In genomic region chr18:12989397-12990127, GRCh38 we compare ENCODE assay signal across 10 cellular contexts. TPM values are rescaled to one million over a fixed set of nuclear protein-coding genes. Genes with fewer than 3 reads are reported as not detected.
DNase-seq lines count a peak whose midpoint lies in the region; ATAC-seq and TF ChIP-seq lines count a peak whose summit lies in the region.
"Had no signal": no experiment of that assay in that cellular context is flagged by ENCODE, and none has a peak within 500 bp of the region (broad histone marks: within the 10 kb centered on the region; RNA-seq: fewer than 3 reads in every experiment).

No MANE protein-coding gene starts in this region.

- no peaks in the 10 kb centered on the region for H3K27me3 Mint-ChIP-seq in CD8-positive, alpha-beta memory T cell
- no peaks in the 10 kb centered on the region for H3K27me3 Mint-ChIP-seq in activated T-helper 2 cell treated with anti-CD3 and anti-CD28 coated beads, Interferon-gamma antibody, Interleukin-2, Interleukin-4, amounts not matched to agents 10 μg/mL and 5 μg/mL and 100 μg/mL, durations not matched to agents 14 hours and 24 hours and 36 hours (ENCODE audit: low read depth)
- H3K27me3 Mint-ChIP-seq in natural killer cell treated with Interleukin-12 subunit alpha and Interleukin-12 subunit beta and Interleukin-15 and Interleukin-18, amount 100 ng/mL, for 72 hours = no peaks in the 10 kb centered on the region

- peak overlapping the region; percentile 93 to 100 (median 97) for H3K4me3 Mint-ChIP-seq in CD8-positive, alpha-beta memory T cell
- peak overlapping the region; percentile 97 for H3K4me3 Mint-ChIP-seq in activated T-helper 2 cell treated with anti-CD3 and anti-CD28 coated beads, Interferon-gamma antibody, Interleukin-2, Interleukin-4, amounts not matched to agents 10 μg/mL and 5 μg/mL and 100 μg/mL, durations not matched to agents 14 hours and 24 hours and 36 hours (ENCODE audit: low read depth)
- peak overlapping the region; percentile 93 for H3K4me3 Mint-ChIP-seq in natural killer cell treated with Interleukin-12 subunit alpha and Interleukin-12 subunit beta and Interleukin-15 and Interleukin-18, amount 100 ng/mL, for 72 hours

- no peaks in the 10 kb centered on the region for H3K36me3 ChIP-seq in CD8-positive, alpha-beta memory T cell (ENCODE audit: insufficient read depth, low read length)
- no peaks in the 10 kb centered on the region for H3K36me3 ChIP-seq in effector memory CD4-positive, alpha-beta T cell (ENCODE audit: control insufficient read depth, insufficient read depth, low read length)

- POLR2A ChIA-PET in CD8-positive, alpha-beta memory T cell (lab: Charles Lee) = interaction anchor here (1.0 to 1.6 kb wide), 2 partner anchors 41 to 106 kb away, joined by 3 to 17 read pairs; partner anchors contain the start of genes PTPN2 and SEH1L

- peaks cover 0 to 2% (median 0%) of the 10 kb centered on the region in 5 donors for H3K9me3 Mint-ChIP-seq in CD8-positive, alpha-beta memory T cell
- no peaks in the 10 kb centered on the region for H3K9me3 Mint-ChIP-seq in activated T-helper 2 cell treated with anti-CD3 and anti-CD28 coated beads, Interferon-gamma antibody, Interleukin-2, Interleukin-4, amounts not matched to agents 10 μg/mL and 5 μg/mL and 100 μg/mL, durations not matched to agents 14 hours and 24 hours and 36 hours
- no peaks in the 10 kb centered on the region for H3K9me3 Mint-ChIP-seq in natural killer cell treated with Interleukin-12 subunit alpha and Interleukin-12 subunit beta and Interleukin-15 and Interleukin-18, amount 100 ng/mL, for 72 hours

- no peak overlapping the region for H3K4me3 ChIP-seq in CD8-positive, alpha-beta memory T cell (ENCODE audit: low read length)
- no peak overlapping the region for H3K4me3 ChIP-seq in HL-60 (replicated peaks; ENCODE audit: insufficient read depth, low read length)
- H3K4me3 ChIP-seq in effector memory CD4-positive, alpha-beta T cell (ENCODE audit: insufficient read depth, low read depth, low read length, poor library complexity, severe bottlenecking) = no peak overlapping the region

- ATAC-seq in natural killer cell treated with Interleukin-12 subunit alpha and Interleukin-12 subunit beta and Interleukin-15 and Interleukin-18, amount 100 ng/mL, for 72 hours = no peak
- ATAC-seq: left cardiac atrium had no signal

- CTCF ChIA-PET in CD8-positive, alpha-beta memory T cell (lab: Charles Lee) = interaction anchor here (2.2 kb wide), 1 partner anchor 41 kb away, joined by 5 read pairs; the partner anchor contains the start of gene SEH1L

- H3K36me3 Mint-ChIP-seq in CD8-positive, alpha-beta memory T cell = peaks cover 0 to 19% (median 3%) of the 10 kb centered on the region in 3 donors
- H3K36me3 Mint-ChIP-seq in activated T-helper 2 cell treated with anti-CD3 and anti-CD28 coated beads, Interferon-gamma antibody, Interleukin-2, Interleukin-4, amounts not matched to agents 10 μg/mL and 5 μg/mL and 100 μg/mL, durations not matched to agents 14 hours and 24 hours and 36 hours (ENCODE audit: low read depth) = peaks cover 22% of the 10 kb centered on the region
- H3K36me3 Mint-ChIP-seq in natural killer cell treated with Interleukin-12 subunit alpha and Interleukin-12 subunit beta and Interleukin-15 and Interleukin-18, amount 100 ng/mL, for 72 hours = peaks cover 12% of the 10 kb centered on the region

- no peak overlapping the region for H3K27ac ChIP-seq in CD8-positive, alpha-beta memory T cell (ENCODE audit: low read depth, low read length)
- H3K27ac ChIP-seq in HL-60 (replicated peaks) = peak overlapping the region; percentile 92
- H3K27ac ChIP-seq in effector memory CD4-positive, alpha-beta T cell (ENCODE audit: insufficient read depth, low read length, poor library complexity, severe bottlenecking) = no peak overlapping the region

- no peak for TF ChIP-seq CTCF in HL-60 (IDR thresholded peaks at IDR 0.05; ENCODE audit: insufficient read depth, low read length)

- peak overlapping the region; percentile 26 to 96 (median 88) for H3K27ac Mint-ChIP-seq in CD8-positive, alpha-beta memory T cell
- peak overlapping the region; percentile 98 for H3K27ac Mint-ChIP-seq in activated T-helper 2 cell treated with anti-CD3 and anti-CD28 coated beads, Interferon-gamma antibody, Interleukin-2, Interleukin-4, amounts not matched to agents 10 μg/mL and 5 μg/mL and 100 μg/mL, durations not matched to agents 14 hours and 24 hours and 36 hours
- peak overlapping the region; percentile 86 to 95 for H3K27ac Mint-ChIP-seq in natural killer cell treated with Interleukin-12 subunit alpha and Interleukin-12 subunit beta and Interleukin-15 and Interleukin-18, amount 100 ng/mL, for 72 hours

- in situ Hi-C loops in G401 (cut with HindIII; ENCODE audit: low sequenced_read_pairs) = no loop called here

- DNase-seq in CD8-positive, alpha-beta memory T cell = no peak
- DNase-seq in HL-60 (ENCODE audit: low read depth in 1 of 2, low spot score in 1 of 2) = no peak
- no peak for DNase-seq in activated T-helper 2 cell treated with anti-CD3 and anti-CD28 coated beads, Interferon-gamma antibody, Interleukin-2, Interleukin-4, amounts not matched to agents 10 μg/mL and 5 μg/mL and 100 μg/mL, durations not matched to agents 14 hours and 24 hours and 36 hours (ENCODE audit: low spot score)
- DNase-seq in natural killer cell treated with Interleukin-12 subunit alpha and Interleukin-12 subunit beta and Interleukin-15 and Interleukin-18, amount 100 ng/mL, for 72 hours (ENCODE audit: low spot score) = no peak
- DNase-seq in G401 (ENCODE audit: low spot score) = no peak
- DNase-seq in GDM1 (lab: John Stamatoyannopoulos, UW) = no peak
- no peak for DNase-seq in effector memory CD4-positive, alpha-beta T cell
- no peak for DNase-seq in NCI-H345 treated with DMSO at 0.1 percent for 48 hours (lab: John Stamatoyannopoulos, UW; ENCODE audit: unreplicated experiment)
- DNase-seq: left cardiac atrium, NCI-H2227 treated with DMSO at 0.1 percent for 48 hours had no signal

- no peaks in the 10 kb centered on the region for H3K27me3 ChIP-seq in CD8-positive, alpha-beta memory T cell (ENCODE audit: insufficient read depth, low read length, poor library complexity, severe bottlenecking)
- no peaks in the 10 kb centered on the region for H3K27me3 ChIP-seq in HL-60 (ENCODE audit: insufficient read depth, poor library complexity, severe bottlenecking)
- no peaks in the 10 kb centered on the region for H3K27me3 ChIP-seq in effector memory CD4-positive, alpha-beta T cell (replicated peaks; ENCODE audit: control insufficient read depth, insufficient read depth, low read length, poor library complexity, severe bottlenecking)

- peaks cover 15 to 20% (median 16%) of the 10 kb centered on the region in 3 donors for H3K4me1 Mint-ChIP-seq in CD8-positive, alpha-beta memory T cell
- peaks cover 31% of the 10 kb centered on the region for H3K4me1 Mint-ChIP-seq in activated T-helper 2 cell treated with anti-CD3 and anti-CD28 coated beads, Interferon-gamma antibody, Interleukin-2, Interleukin-4, amounts not matched to agents 10 μg/mL and 5 μg/mL and 100 μg/mL, durations not matched to agents 14 hours and 24 hours and 36 hours (ENCODE audit: low read depth)
- peaks cover 15 to 32% of the 10 kb centered on the region in 2 donors for H3K4me1 Mint-ChIP-seq in natural killer cell treated with Interleukin-12 subunit alpha and Interleukin-12 subunit beta and Interleukin-15 and Interleukin-18, amount 100 ng/mL, for 72 hours (ENCODE audit: low read depth in 2 of 2)

- intact Hi-C loops in activated T-helper 2 cell treated with anti-CD3 and anti-CD28 coated beads, Interferon-gamma antibody, Interleukin-2, Interleukin-4, amounts not matched to agents 10 μg/mL and 5 μg/mL and 100 μg/mL, durations not matched to agents 14 hours and 24 hours and 36 hours (cut with micrococcal nuclease) = loop anchor here (2.0 to 5.0 kb wide), 2 partner anchors 63 to 287 kb away; partner anchors contain the start of genes CEP76 and PSMG2

- H3K4me1 ChIP-seq in CD8-positive, alpha-beta memory T cell (ENCODE audit: insufficient read depth, low read length) = peaks cover 31% of the 10 kb centered on the region
- peaks cover 10% of the 10 kb centered on the region for H3K4me1 ChIP-seq in effector memory CD4-positive, alpha-beta T cell (ENCODE audit: control insufficient read depth, insufficient read depth, low read length, poor library complexity, severe bottlenecking)

- H3K9me3 ChIP-seq in CD8-positive, alpha-beta memory T cell (ENCODE audit: low read length) = no peaks in the 10 kb centered on the region
- H3K9me3 ChIP-seq in effector memory CD4-positive, alpha-beta T cell (ENCODE audit: control insufficient read depth, low read length) = no peaks in the 10 kb centered on the region

RNA-seq across cellular contexts. Expression of gene CEP192, which starts 1.6 kb away (rescaled TPM):
- 10 to 100 TPM; 21.9 to 24.3 TPM for total RNA-seq in CD8-positive, alpha-beta memory T cell
- polyA plus RNA-seq in CD8-positive, alpha-beta memory T cell = 6.5 TPM
- total RNA-seq in activated T-helper 2 cell treated with anti-CD3 and anti-CD28 coated beads, Interferon-gamma antibody, Interleukin-2, Interleukin-4, amounts not matched to agents 10 μg/mL and 5 μg/mL and 100 μg/mL, durations not matched to agents 14 hours and 24 hours and 36 hours = 37.2 and 37.4 TPM in 2 replicates
- 10 to 100 TPM; 32.2 to 49.2 TPM for total RNA-seq in natural killer cell treated with Interleukin-12 subunit alpha and Interleukin-12 subunit beta and Interleukin-15 and Interleukin-18, amount 100 ng/mL, for 72 hours
- 13.4 and 22.5 TPM in 2 replicates for total RNA-seq in G401 (2014; rRNA removed; shearing (Covaris generic))

RNA-seq across cellular contexts. Expression of gene SEH1L, which starts 41.8 kb away (rescaled TPM):
- 100 to 1,000 TPM; 132 to 141 TPM for total RNA-seq in CD8-positive, alpha-beta memory T cell
- polyA plus RNA-seq in CD8-positive, alpha-beta memory T cell = 25.9 TPM
- total RNA-seq in activated T-helper 2 cell treated with anti-CD3 and anti-CD28 coated beads, Interferon-gamma antibody, Interleukin-2, Interleukin-4, amounts not matched to agents 10 μg/mL and 5 μg/mL and 100 μg/mL, durations not matched to agents 14 hours and 24 hours and 36 hours = 112 and 115 TPM in 2 replicates
- 100 to 1,000 TPM in 1 of 2 donors, 10 to 100 TPM in 1; 67.2 to 102 TPM for total RNA-seq in natural killer cell treated with Interleukin-12 subunit alpha and Interleukin-12 subunit beta and Interleukin-15 and Interleukin-18, amount 100 ng/mL, for 72 hours
- total RNA-seq in G401 (2014; rRNA removed; shearing (Covaris generic)) = 48.4 and 53.7 TPM in 2 replicates
